In the genomic region with DNA sequence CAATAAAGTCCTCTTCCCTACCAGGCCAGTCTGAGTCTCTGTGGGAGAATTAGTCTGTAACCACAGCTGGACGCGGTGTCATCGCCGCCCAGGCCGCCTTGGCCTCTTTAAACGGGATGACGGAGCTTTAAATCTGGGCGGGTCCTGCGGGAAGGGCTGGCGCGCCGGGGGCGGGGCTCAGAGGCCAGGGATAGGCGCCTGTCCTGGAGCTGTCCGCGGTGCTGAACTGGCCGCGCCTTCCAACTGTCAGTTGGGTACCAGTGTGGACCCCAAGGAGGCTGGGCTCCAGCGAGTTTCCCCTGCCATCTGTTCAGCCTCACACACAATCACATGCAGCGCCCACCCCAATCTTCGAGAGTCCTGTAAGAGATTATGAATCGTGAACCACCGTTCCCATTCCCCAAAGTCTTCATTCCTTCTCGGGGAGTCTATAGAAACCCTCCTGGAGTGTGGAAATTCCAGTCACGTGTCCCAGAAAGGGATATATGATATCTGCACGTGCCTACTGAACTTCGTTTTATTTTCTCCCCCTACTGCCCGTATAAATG, we compare ENCODE assay signal across 8 cellular contexts. TPM values are rescaled to one million over a fixed set of nuclear protein-coding genes. Genes with fewer than 3 reads are reported as not detected.
DNase-seq lines count a peak whose midpoint lies in the region; ATAC-seq and TF ChIP-seq lines count a peak whose summit lies in the region.

No MANE protein-coding gene starts in this region.

- H3K27me3 ChIP-seq in left ventricle myocardium inferior (ENCODE audit: low read depth): peaks cover 11% of the 10 kb centered on the region

- no peak overlapping the region for H3K27ac ChIP-seq in left ventricle myocardium inferior (replicated peaks)

- no peaks in the 10 kb centered on the region for H3K36me3 ChIP-seq in left ventricle myocardium inferior

- TF ChIP-seq CTCF in left ventricle myocardium inferior (IDR thresholded peaks at IDR 0.05; ENCODE audit: borderline replicate concordance): no peak

- no peaks in the 10 kb centered on the region for H3K9me3 ChIP-seq in left ventricle myocardium inferior (replicated peaks)

- ATAC-seq in HG02981 (IDR thresholded peaks at IDR 0.05; ENCODE audit: unreplicated experiment) (no peak), GM21825 (IDR thresholded peaks at IDR 0.05; ENCODE audit: unreplicated experiment) (no peak)

- H3K4me1 ChIP-seq in left ventricle myocardium inferior: peaks cover 7% of the 10 kb centered on the region

- H3K4me3 ChIP-seq in left ventricle myocardium inferior: no peak overlapping the region

- intact Hi-C loops in left ventricle myocardium inferior (cut with micrococcal nuclease): loop anchor here (10.0 kb wide), 1 partner anchor 55 kb away; a partner anchor contains a TSS

- DNase-seq in DMS153 (lab: John Stamatoyannopoulos, UW): peak; percentile 39
- peak; percentile 90 for DNase-seq in LHCN-M2 (ENCODE audit: low read depth)
- DNase-seq in T-helper 22 cell (ENCODE audit: low read depth): peak; percentile 52
- peak in 52 of 58 donors; percentile 6 to 82 (median 63) for DNase-seq in anterior cingulate cortex (lab: John Stamatoyannopoulos, UW)
- peak; percentile 92 for DNase-seq in left ventricle myocardium inferior
- peak; percentile 61 for DNase-seq in renal cortical epithelial cell (ENCODE audit: low read depth)

RNA-seq across cellular contexts. Expression of a gene that starts 11.5 kb away (rescaled TPM):
- total RNA-seq in LHCN-M2 (2014; rRNA removed): 38.3 and 47.1 TPM in 2 replicates
- 44.7 TPM for polyA plus RNA-seq in LHCN-M2 (2012)
- total RNA-seq in left ventricle myocardium inferior: 23.9 TPM
- total RNA-seq in renal cortical epithelial cell: 0.52 and 2.9 TPM in 2 replicates

RNA-seq across cellular contexts. Expression of a gene that starts 20.5 kb away (rescaled TPM):
- total RNA-seq in LHCN-M2 (2014; rRNA removed) (2.8 and 3.3 TPM in 2 replicates), left ventricle myocardium inferior (2.3 TPM), renal cortical epithelial cell (4.2 and 8.7 TPM in 2 replicates)
- 1.6 TPM for polyA plus RNA-seq in LHCN-M2 (2012)

RNA-seq across cellular contexts. Expression of a gene that starts 22.5 kb away (rescaled TPM):
- total RNA-seq in LHCN-M2 (2014; rRNA removed) (not detected in 2 replicates), left ventricle myocardium inferior (2.3 TPM), renal cortical epithelial cell (not detected in 2 replicates)
- 0.94 TPM for polyA plus RNA-seq in LHCN-M2 (2012)

RNA-seq across cellular contexts. Expression of a gene that starts 23.1 kb away (rescaled TPM):
- total RNA-seq in LHCN-M2 (2014; rRNA removed): not detected in 2 replicates
- not detected for polyA plus RNA-seq in LHCN-M2 (2012)
- not detected for total RNA-seq in left ventricle myocardium inferior
- total RNA-seq in renal cortical epithelial cell: not detected in 2 replicates

RNA-seq across cellular contexts. Expression of a gene that starts 27.5 kb away (rescaled TPM):
- not detected in 2 replicates for total RNA-seq in LHCN-M2 (2014; rRNA removed)
- not detected for polyA plus RNA-seq in LHCN-M2 (2012)
- not detected for total RNA-seq in left ventricle myocardium inferior
- total RNA-seq in renal cortical epithelial cell: not detected in 2 replicates

Comparison
In these comparisons a context has a peak if more than half of its experiments do, and no peak if none do; other contexts are left out.
1. DNase-seq: peak in every context shown above with its lines; median percentile 92 in left ventricle myocardium inferior; 90 in LHCN-M2; 63 in anterior cingulate cortex; 61 in renal cortical epithelial cell; 52 in T-helper 22 cell; 39 in DMS153.